ENCODE assay signal across 11 cellular contexts in genomic region chr10:17006631-17007161, GRCh38.
DNase-seq lines count a peak whose midpoint lies in the region; ATAC-seq, FAIRE-seq and TF ChIP-seq lines count a peak whose summit lies in the region.
"Had no signal": no experiment of that assay in that cellular context is flagged by ENCODE, and none has a peak within 500 bp of the region (broad histone marks: within the 10 kb centered on the region; RNA-seq: fewer than 3 reads in every experiment).

No MANE protein-coding gene starts in this region.

- intact Hi-C loops in lower lobe of right lung (cut with DNase I), result no loop called here
- intact Hi-C loops in testis (cut with DNase I; ENCODE audit: low total_unique reads), result no loop called here
- intact Hi-C loops in kidney (cut with DNase I), result no loop called here

- H3K27me3 ChIP-seq in bronchial epithelial cell (ENCODE audit: control insufficient read depth, insufficient read depth, low read length) (no peaks in the 10 kb centered on the region), lower lobe of right lung (ENCODE audit: low read depth) (no peaks in the 10 kb centered on the region), testis (no peaks in the 10 kb centered on the region)

- H3K4me3 ChIP-seq in bronchial epithelial cell (ENCODE audit: low read depth, low read length) (no peak overlapping the region), lower lobe of right lung (no peak overlapping the region), testis (no peak overlapping the region), kidney (ENCODE audit: low read length in 2 of 2) (no peak overlapping the region)

- DNase-seq in M059J (ENCODE audit: low read depth), result peak; percentile 81
- peak; percentile 33 for DNase-seq in bronchial epithelial cell (ENCODE audit: low read depth)
- peak; percentile 50 for DNase-seq in lower lobe of right lung
- peak; percentile 84 for DNase-seq in testis
- DNase-seq in stimulated activated CD4-positive, alpha-beta T cell treated with anti-CD3 and anti-CD28 coated beads, Interleukin-1b, Interleukin-23, amount 100 ng/mL, for 48 hours, result no peak
- no peak for DNase-seq in NCI-H1436 (lab: John Stamatoyannopoulos, UW)
- no peak for DNase-seq in kidney
- DNase-seq: activated CD4-positive, alpha-beta T cell treated with anti-CD3 and anti-CD28 coated beads, Interleukin-2, amount 10 ng/mL, durations not matched to agents 24 days and 14 days; COR-L47; KG1 had no signal

- H3K4me1 ChIP-seq in lower lobe of right lung, result peaks cover 66% of the 10 kb centered on the region
- H3K4me1 ChIP-seq in testis, result peaks cover 57% of the 10 kb centered on the region
- H3K4me1 ChIP-seq in kidney (ENCODE audit: control insufficient read depth in 1 of 2, insufficient read depth in 1 of 2, low read depth in 1 of 2, low read length in 2 of 2), result peaks cover 0 to 5% of the 10 kb centered on the region in 2 donors

- no peaks in the 10 kb centered on the region for H3K36me3 ChIP-seq in bronchial epithelial cell (ENCODE audit: control insufficient read depth, insufficient read depth, low read length)
- no peaks in the 10 kb centered on the region for H3K36me3 ChIP-seq in lower lobe of right lung
- H3K36me3 ChIP-seq in testis (ENCODE audit: low read depth, missing control alignments), result no peaks in the 10 kb centered on the region
- H3K36me3 ChIP-seq in kidney (ENCODE audit: control insufficient read depth in 1 of 2, insufficient read depth in 2 of 2, low read length in 2 of 2), result peaks cover 2 to 4% of the 10 kb centered on the region in 2 donors

- ATAC-seq in lower lobe of right lung (peak; percentile 71 to 78), GM18858 (IDR thresholded peaks at IDR 0.05; ENCODE audit: unreplicated experiment) (no peak)

- H3K9ac ChIP-seq in kidney (ENCODE audit: low read length in 2 of 2), result no peak overlapping the region

- TF ChIP-seq CTCF in bronchial epithelial cell (IDR thresholded peaks at IDR 0.05; ENCODE audit: insufficient read depth, low read length, severe bottlenecking), result no peak
- no peak for TF ChIP-seq CTCF in lower lobe of right lung (IDR thresholded peaks at IDR 0.05)
- TF ChIP-seq CTCF in testis (IDR thresholded peaks at IDR 0.05), result no peak
- TF ChIP-seq CTCF in kidney (IDR thresholded peaks at IDR 0.05; ENCODE audit: borderline replicate concordance, extremely low read depth, insufficient read depth), result no peak

- WGBS in testis, 2 donors, result 45 to 54% methylated on average over 8 of the region's 8 CpGs

- H3K9me3 ChIP-seq in lower lobe of right lung (no peaks in the 10 kb centered on the region), testis (no peaks in the 10 kb centered on the region), kidney (ENCODE audit: control insufficient read depth in 1 of 2, low read length in 2 of 2) (no peaks in the 10 kb centered on the region)

- no peak for FAIRE-seq in bronchial epithelial cell (lab: Jason Lieb, UNC)
- no peak for FAIRE-seq in kidney (lab: Jason Lieb, UNC)

- peak overlapping the region; percentile 78 for H3K27ac ChIP-seq in lower lobe of right lung
- H3K27ac ChIP-seq in testis, result peak overlapping the region; percentile 47 to 55
- no peak overlapping the region for H3K27ac ChIP-seq in kidney (ENCODE audit: low read depth in 2 of 2, low read length in 2 of 2)

- no peak for TF ChIP-seq POLR2A in testis (IDR thresholded peaks at IDR 0.05)

Comparison
In these comparisons a context has a peak if more than half of its experiments do, and no peak if none do; other contexts are left out.
1. DNase-seq: peak in M059J (single experiment), bronchial epithelial cell (single experiment), lower lobe of right lung (single experiment) and testis (single experiment); none in stimulated activated CD4-positive, alpha-beta T cell treated with anti-CD3 and anti-CD28 coated beads, Interleukin-1b, Interleukin-23, amount 100 ng/mL, for 48 hours (single experiment), NCI-H1436 (single experiment) and kidney (single experiment).
2. H3K27ac ChIP-seq: peak in lower lobe of right lung (single experiment) and testis (2 of 2); none in kidney (0 of 2).